20 cellular contexts compared by ENCODE assay signal in genomic region chr2:59177748-59178147, GRCh38.
DNase-seq lines count a peak whose midpoint lies in the region; ATAC-seq lines count a peak whose summit lies in the region.
"Had no signal": no experiment of that assay in that cellular context is flagged by ENCODE, and none has a peak within 500 bp of the region (broad histone marks: within the 10 kb centered on the region; RNA-seq: fewer than 3 reads in every experiment).

No MANE protein-coding gene starts in this region.

- no peak overlapping the region for H3K4me3 Mint-ChIP-seq in T-helper 17 cell
- H3K4me3 Mint-ChIP-seq: type B pancreatic cell had no signal

- no peak overlapping the region for H3K27ac Mint-ChIP-seq in T-helper 17 cell
- H3K27ac Mint-ChIP-seq: type B pancreatic cell had no signal

- H3K27me3 Mint-ChIP-seq in T-helper 17 cell: no peaks in the 10 kb centered on the region
- H3K27me3 Mint-ChIP-seq: type B pancreatic cell had no signal

- no peaks in the 10 kb centered on the region for H3K9me3 ChIP-seq in T-helper 17 cell (ENCODE audit: control insufficient read depth, low read length, poor library complexity, severe bottlenecking)
- H3K9me3 ChIP-seq: psoas muscle had no signal

- no peaks in the 10 kb centered on the region for H3K36me3 Mint-ChIP-seq in T-helper 17 cell (ENCODE audit: low read depth)
- H3K36me3 Mint-ChIP-seq: type B pancreatic cell had no signal

- no peaks in the 10 kb centered on the region for H3K4me1 Mint-ChIP-seq in T-helper 17 cell

- ATAC-seq in T-helper 17 cell: no peak
- no peak for ATAC-seq in HG03442 (IDR thresholded peaks at IDR 0.05; ENCODE audit: unreplicated experiment)
- no peak for ATAC-seq in HG02759 (IDR thresholded peaks at IDR 0.05; ENCODE audit: unreplicated experiment)
- ATAC-seq: PC-3, psoas muscle had no signal

- DNase-seq in NCI-H1417 (lab: John Stamatoyannopoulos, UW) (peak; percentile 25 to 94 (median 71)), NCI-H1417 treated with DMSO at 0.1 percent for 48 hours (lab: John Stamatoyannopoulos, UW) (no peak), NCI-H2107 (lab: John Stamatoyannopoulos, UW) (peak; percentile 37), NCI-H526 treated with DMSO at 0.1 percent for 48 hours (lab: John Stamatoyannopoulos, UW) (peak; percentile 60), left kidney (ENCODE audit: low read depth, low spot score) (peak; percentile 85), T-helper 17 cell (no peak)
- DNase-seq: activated CD4-positive, alpha-beta T cell treated with anti-CD3 and anti-CD28 coated beads for 4 hours; activated naive CD4-positive, alpha-beta T cell treated with anti-CD3 and anti-CD28 coated beads, Interleukin-2, amount 50 U/mL, for 16 hours; AML-193; anterior cingulate cortex; central memory CD4-positive, alpha-beta T cell; dorsolateral prefrontal cortex; islet precursor cell; MM.1S; PC-3; psoas muscle; stimulated activated CD4-positive, alpha-beta T cell treated with anti-CD3 and anti-CD28 coated beads, Interleukin-4, amount 100 ng/mL, for 24 hours had no signal

Comparison
In these comparisons a context has a peak if more than half of its experiments do, and no peak if none do; other contexts are left out.
1. DNase-seq: peak in NCI-H1417 (3 of 3), NCI-H2107 (single experiment), NCI-H526 treated with DMSO at 0.1 percent for 48 hours (single experiment) and left kidney (single experiment); none in NCI-H1417 treated with DMSO at 0.1 percent for 48 hours (single experiment) and T-helper 17 cell (0 of 3).